ENCODE assay signal across 8 cellular contexts in the genomic region with DNA sequence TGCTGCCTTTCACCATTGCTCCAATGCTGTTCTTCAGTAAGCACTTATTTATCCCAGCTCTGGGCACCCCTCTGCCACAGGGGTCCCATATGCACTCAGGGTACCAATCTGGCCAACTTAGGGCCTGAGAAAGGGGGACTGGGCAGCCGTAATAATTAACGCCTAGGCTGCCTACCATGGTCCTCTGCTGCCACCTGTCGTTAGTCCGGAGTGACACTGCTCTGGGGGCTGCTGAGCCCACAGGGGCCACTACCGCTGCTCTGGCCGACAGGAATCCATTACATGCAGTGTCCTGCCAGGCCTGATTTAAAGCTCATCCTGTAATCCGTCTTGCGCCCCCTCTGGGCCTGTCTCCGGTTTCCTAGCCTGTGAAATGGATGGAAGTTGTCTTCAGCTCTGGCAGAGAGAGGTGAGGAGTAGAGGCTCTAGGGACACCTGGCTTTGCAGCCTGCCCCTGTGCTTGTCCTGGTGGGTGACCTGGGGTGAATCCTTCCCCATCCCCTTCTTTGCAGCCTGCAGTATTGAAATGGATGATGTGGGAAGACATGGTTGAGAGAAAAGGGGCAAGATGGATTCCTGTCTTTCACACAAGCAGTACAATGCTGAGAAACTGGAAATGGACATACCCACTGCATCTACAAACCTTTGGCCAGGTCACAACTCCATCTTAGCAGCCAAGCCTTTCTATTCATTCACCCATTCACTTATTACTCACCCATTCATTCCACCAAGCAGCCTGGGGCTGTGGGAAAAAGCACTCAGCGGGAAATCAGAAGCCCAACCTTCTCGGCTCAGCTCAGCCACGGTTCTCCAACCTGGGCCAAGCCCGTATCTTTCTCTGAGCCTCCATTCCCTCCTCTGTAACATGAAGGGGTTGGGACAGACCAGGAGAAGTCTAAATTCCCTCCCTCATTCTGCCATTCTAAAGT.
A peak's percentile ranks its signal among the peaks of the same experiment; 100 is the strongest.
DNase-seq lines count a peak whose midpoint lies in the region; ATAC-seq and TF ChIP-seq lines count a peak whose summit lies in the region.

No MANE protein-coding gene starts in this region.

- H3K14ac ChIP-seq in IMR-90 (replicated peaks; ENCODE audit: low read depth, low read length) = no peak overlapping the region

- no peak overlapping the region for H2BK120ac ChIP-seq in IMR-90 (ENCODE audit: low read depth, low read length)

- TF ChIP-seq CTCF in GM10248 (IDR thresholded peaks at IDR 0.05; ENCODE audit: control extremely low read depth, extremely low read depth, low read depth, missing control alignments) = peak; percentile 74
- TF ChIP-seq CTCF in IMR-90 (conservative IDR thresholded peaks at IDR 0.05; ENCODE audit: low read depth, low read length) = peak; percentile 66
- peak; percentile 81 for TF ChIP-seq CTCF in chondrocyte (IDR thresholded peaks at IDR 0.05)
- TF ChIP-seq CTCF in left lung (IDR thresholded peaks at IDR 0.05) = peak; percentile 51 to 75

- peaks cover 11% of the 10 kb centered on the region for H3K27me3 Mint-ChIP-seq in chondrocyte (ENCODE audit: low read depth)
- H3K27me3 Mint-ChIP-seq in stimulated activated naive B cell treated with anti-CD40 and anti-IgM and Interleukin-4, amounts not matched to agents 10 μg/mL and 1 μg/mL and 100 μg/mL, for 72 hours = peaks cover 18 to 34% of the 10 kb centered on the region in 2 donors

- H3K23ac ChIP-seq in IMR-90 (ENCODE audit: low read depth, low read length) = no peak overlapping the region

- no peak overlapping the region for H3K4me2 ChIP-seq in IMR-90 (ENCODE audit: low read depth, low read length)

- no peak overlapping the region for H3K4ac ChIP-seq in IMR-90 (ENCODE audit: low read depth, low read length)

- H3K36me3 ChIP-seq in IMR-90 (ENCODE audit: control insufficient read depth, insufficient read depth, low read length) (no peaks in the 10 kb centered on the region), left lung (no peaks in the 10 kb centered on the region)

- no peak overlapping the region for H3K4me3 Mint-ChIP-seq in chondrocyte (ENCODE audit: unreplicated experiment)
- no peak overlapping the region for H3K4me3 Mint-ChIP-seq in stimulated activated naive B cell treated with anti-CD40 and anti-IgM and Interleukin-4, amounts not matched to agents 10 μg/mL and 1 μg/mL and 100 μg/mL, for 72 hours

- DNase-seq in A172 (ENCODE audit: low spot score) = peak; percentile 18
- DNase-seq in GM10248 (ENCODE audit: extremely low spot score) = peak; percentile 59
- DNase-seq in IMR-90 = peak; percentile 21
- DNase-seq in T-helper 1 cell = peak in 3 of 5 donors; percentile 4 to 12 (median 7)
- no peak for DNase-seq in chondrocyte (ENCODE audit: low spot score)
- DNase-seq in left lung = peak in 1 of 2 donors; percentile 37
- peak; percentile 17 for DNase-seq in stimulated activated naive B cell treated with anti-CD40 and anti-IgM and Interleukin-4, amounts not matched to agents 10 μg/mL and 1 μg/mL and 100 μg/mL, for 72 hours
- no peak for DNase-seq in NCI-H2029 (lab: John Stamatoyannopoulos, UW)

- peak; percentile 72 for TF ChIP-seq RAD21 in IMR-90 (IDR thresholded peaks at IDR 0.05; ENCODE audit: low read length)

- H3K27me3 ChIP-seq in IMR-90 (ENCODE audit: control insufficient read depth, insufficient read depth, low read length) = peaks cover 56% of the 10 kb centered on the region
- H3K27me3 ChIP-seq in left lung = no peaks in the 10 kb centered on the region

- H3K27ac ChIP-seq in IMR-90 (ENCODE audit: insufficient read depth, low read length) (no peak overlapping the region), left lung (no peak overlapping the region)

- dilution Hi-C loops in IMR-90 (cut with HindIII; ENCODE audit: low sequenced_read_pairs, unreplicated experiment) = no loop called here

- intact Hi-C loops in IMR-90 (cut with micrococcal nuclease) (loop anchor here (5.0 to 10.0 kb wide), 3 partner anchors 101 to 1191 kb away; no protein-coding TSS in a partner anchor), left lung (cut with DNase I) (loop anchor here in 1 of 2 donors (10.0 kb wide), 1 partner anchor 563 kb away; the partner anchor contains the start of gene EFNB1)

- no peak for TF ChIP-seq POLR2A in IMR-90 (IDR thresholded peaks at IDR 0.05; ENCODE audit: low read depth, low read length)

- no peak overlapping the region for H2BK15ac ChIP-seq in IMR-90 (ENCODE audit: low read depth, low read length)

- H2BK5ac ChIP-seq in IMR-90 (ENCODE audit: low read depth, low read length, poor library complexity, severe bottlenecking) = no peak overlapping the region

- H4K20me1 ChIP-seq in IMR-90 (ENCODE audit: insufficient read depth, low read length) = no peaks in the 10 kb centered on the region

- no peaks in the 10 kb centered on the region for H3K4me1 Mint-ChIP-seq in chondrocyte (ENCODE audit: low read depth)
- no peaks in the 10 kb centered on the region for H3K4me1 Mint-ChIP-seq in stimulated activated naive B cell treated with anti-CD40 and anti-IgM and Interleukin-4, amounts not matched to agents 10 μg/mL and 1 μg/mL and 100 μg/mL, for 72 hours

- no peak overlapping the region for H3K9ac ChIP-seq in IMR-90 (ENCODE audit: low read depth, low read length)

- CTCF ChIA-PET in GM10248 (lab: Yijun Ruan, JAX) (interaction anchor here (0.7 to 2.4 kb wide), 10 partner anchors 8 to 654 kb away, joined by 3 to 16 read pairs (median 4); partner anchors contain the start of gene EFNB1), IMR-90 (lab: Yijun Ruan, JAX) (interaction anchor here (0.7 to 1.3 kb wide), 2 partner anchors 565 to 655 kb away, joined by 3 to 5 read pairs; no protein-coding TSS in a partner anchor)

- POLR2A ChIA-PET in GM10248 (lab: Yijun Ruan, JAX) = no interaction called here
- POLR2A ChIA-PET in IMR-90 (lab: Charles Lee; ENCODE audit: unreplicated experiment) = no interaction called here

- H2BK20ac ChIP-seq in IMR-90 (ENCODE audit: low read depth, low read length) = no peak overlapping the region

- WGBS in IMR-90 (ENCODE audit: extremely low coverage in 2 of 2, insufficient read length in 1 of 2), 2 experiments = 0% methylated on average over 3 of the region's 13 CpGs; no CpG with 5 or more reads in 1 of the 2 experiments

- H3K4me3 ChIP-seq in IMR-90 (ENCODE audit: insufficient read depth, low read depth, low read length) (no peak overlapping the region), left lung (no peak overlapping the region)

- peaks cover 6% of the 10 kb centered on the region for H3K9me3 Mint-ChIP-seq in chondrocyte (ENCODE audit: low read depth)
- no peaks in the 10 kb centered on the region for H3K9me3 Mint-ChIP-seq in stimulated activated naive B cell treated with anti-CD40 and anti-IgM and Interleukin-4, amounts not matched to agents 10 μg/mL and 1 μg/mL and 100 μg/mL, for 72 hours

- H3K9me1 ChIP-seq in IMR-90 (ENCODE audit: insufficient read depth, low read length) = no peaks in the 10 kb centered on the region

- H2AK5ac ChIP-seq in IMR-90 (ENCODE audit: low read depth, low read length) = no peak overlapping the region

- in situ Hi-C loops in IMR-90 (cut with MboI; ENCODE audit: low sequenced_read_pairs) = loop anchor here (10.0 to 25.0 kb wide), 3 partner anchors 99 to 1201 kb away; partner anchors contain the start of gene EFNB1

- H3K4me1 ChIP-seq in IMR-90 (ENCODE audit: control insufficient read depth, insufficient read depth, low read length) (no peaks in the 10 kb centered on the region), left lung (no peaks in the 10 kb centered on the region)

- H3K56ac ChIP-seq in IMR-90 (ENCODE audit: extremely low read depth, insufficient read depth, low read length) = no peak overlapping the region

- no peaks in the 10 kb centered on the region for H3K36me3 Mint-ChIP-seq in chondrocyte (ENCODE audit: low read depth)
- H3K36me3 Mint-ChIP-seq in stimulated activated naive B cell treated with anti-CD40 and anti-IgM and Interleukin-4, amounts not matched to agents 10 μg/mL and 1 μg/mL and 100 μg/mL, for 72 hours = no peaks in the 10 kb centered on the region

- H2AFZ ChIP-seq in IMR-90 (replicated peaks; ENCODE audit: low read length, poor library complexity) = peak overlapping the region; percentile 72

- H3K9me3 ChIP-seq in IMR-90 (ENCODE audit: control insufficient read depth, insufficient read depth, low read length) (no peaks in the 10 kb centered on the region), left lung (no peaks in the 10 kb centered on the region)

- no peak overlapping the region for H2AK9ac ChIP-seq in IMR-90 (replicated peaks; ENCODE audit: low read depth, low read length, poor library complexity)

- H4K8ac ChIP-seq in IMR-90 (ENCODE audit: low read depth in 2 of 2, low read length in 2 of 2) = no peak overlapping the region

- no peak overlapping the region for H3K18ac ChIP-seq in IMR-90 (ENCODE audit: low read depth, low read length)

- no peak overlapping the region for H3K27ac Mint-ChIP-seq in chondrocyte (ENCODE audit: unreplicated experiment)
- H3K27ac Mint-ChIP-seq in stimulated activated naive B cell treated with anti-CD40 and anti-IgM and Interleukin-4, amounts not matched to agents 10 μg/mL and 1 μg/mL and 100 μg/mL, for 72 hours = no peak overlapping the region

- ATAC-seq in IMR-90 (ENCODE audit: low read depth) (peak; percentile 85), left lung (peak; percentile 84)
- peak; percentile 64 to 84 for ATAC-seq in stimulated activated naive B cell treated with anti-CD40 and anti-IgM and Interleukin-4, amounts not matched to agents 10 μg/mL and 1 μg/mL and 100 μg/mL, for 72 hours (replicated peaks)

- no peak overlapping the region for H4K5ac ChIP-seq in IMR-90 (ENCODE audit: low read depth, low read length)

- no TSS peak for BruUV-seq in IMR-90 (replicated peaks; lab: Mats Ljungman, UMichigan)

- H4K91ac ChIP-seq in IMR-90 (ENCODE audit: insufficient read depth, low read depth, low read length) = no peak overlapping the region

- no peaks in the 10 kb centered on the region for H3K79me1 ChIP-seq in IMR-90 (ENCODE audit: low read depth in 1 of 2, low read length in 2 of 2)

TF ChIP-seq in IMR-90, 13 proteins besides CTCF, POLR2A, EP300 and RAD21:
- TF ChIP-seq, protein P1, sequence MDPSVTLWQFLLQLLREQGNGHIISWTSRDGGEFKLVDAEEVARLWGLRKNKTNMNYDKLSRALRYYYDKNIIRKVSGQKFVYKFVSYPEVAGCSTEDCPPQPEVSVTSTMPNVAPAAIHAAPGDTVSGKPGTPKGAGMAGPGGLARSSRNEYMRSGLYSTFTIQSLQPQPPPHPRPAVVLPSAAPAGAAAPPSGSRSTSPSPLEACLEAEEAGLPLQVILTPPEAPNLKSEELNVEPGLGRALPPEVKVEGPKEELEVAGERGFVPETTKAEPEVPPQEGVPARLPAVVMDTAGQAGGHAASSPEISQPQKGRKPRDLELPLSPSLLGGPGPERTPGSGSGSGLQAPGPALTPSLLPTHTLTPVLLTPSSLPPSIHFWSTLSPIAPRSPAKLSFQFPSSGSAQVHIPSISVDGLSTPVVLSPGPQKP (IDR thresholded peaks at IDR 0.05; ENCODE audit: borderline replicate concordance, low read depth, low read length) = no peak
- TF ChIP-seq SMC3 (IDR thresholded peaks at IDR 0.05; ENCODE audit: low read depth, low read length) = peak; percentile 47
TF ChIP-seq in IMR-90: peak in this region for 1.

Comparison
In these comparisons a context has a peak if more than half of its experiments do, and no peak if none do; other contexts are left out.
1. DNase-seq: peak in A172 (single experiment), GM10248 (single experiment), IMR-90 (single experiment), T-helper 1 cell (3 of 5) and stimulated activated naive B cell treated with anti-CD40 and anti-IgM and Interleukin-4, amounts not matched to agents 10 μg/mL and 1 μg/mL and 100 μg/mL, for 72 hours (single experiment); none in chondrocyte (single experiment) and NCI-H2029 (single experiment).
2. Peak in every context shown above with its lines, with median percentiles within 50 percentile points of each other: CTCF ChIP-seq and ATAC-seq.